In the genomic region with DNA sequence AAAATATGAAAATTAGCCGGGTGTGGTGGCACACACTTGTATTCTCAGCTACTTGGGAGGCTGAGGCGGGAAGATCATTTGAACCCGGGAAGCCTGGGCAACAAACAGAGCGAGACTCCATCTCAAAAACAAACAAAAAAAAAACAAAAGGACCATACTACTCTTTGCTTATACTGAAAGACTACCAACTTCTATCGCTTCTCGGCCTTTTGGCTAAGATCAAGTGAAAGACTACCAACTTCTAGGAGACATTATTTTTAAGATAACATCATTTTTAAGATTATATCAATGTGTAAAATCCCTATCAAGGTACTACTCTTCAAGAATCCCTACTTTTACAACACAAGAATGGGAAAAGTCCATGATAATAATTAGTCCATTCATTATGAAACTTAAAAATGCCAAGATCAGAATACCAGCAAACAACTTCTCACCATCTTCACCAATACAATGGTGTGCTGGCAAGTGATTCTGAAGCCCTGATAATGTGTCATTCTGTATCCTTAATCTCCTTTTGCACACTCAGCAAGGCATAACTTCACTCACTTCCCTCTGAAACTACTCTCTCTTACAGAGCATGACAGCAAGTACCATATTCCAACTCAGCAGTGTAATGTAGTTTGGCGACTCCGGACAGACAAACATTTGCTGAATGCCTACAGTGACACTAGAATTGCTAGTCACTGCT, we compare ENCODE assay signal across 8 cellular contexts. TPM values are rescaled to one million over a fixed set of nuclear protein-coding genes. Genes with fewer than 3 reads are reported as not detected.
DNase-seq lines count a peak whose midpoint lies in the region; ATAC-seq and TF ChIP-seq lines count a peak whose summit lies in the region.

No MANE protein-coding gene starts in this region.

- no peaks in the 10 kb centered on the region for H3K9me3 Mint-ChIP-seq in activated CD4-positive, alpha-beta memory T cell treated with anti-CD3 and anti-CD28 coated beads, Interleukin-2, amount 10 ng/mL, durations not matched to agents 7 days and 5 days

- no peak for TF ChIP-seq CTCF in mucosa of descending colon (IDR thresholded peaks at IDR 0.05)

- H3K4me3 Mint-ChIP-seq in activated CD4-positive, alpha-beta memory T cell treated with anti-CD3 and anti-CD28 coated beads, Interleukin-2, amount 10 ng/mL, durations not matched to agents 7 days and 5 days, result peak overlapping the region; percentile 100

- H3K9me3 ChIP-seq in iPS-18c (ENCODE audit: control insufficient read depth, insufficient read depth, low read length) (no peaks in the 10 kb centered on the region), mucosa of descending colon (no peaks in the 10 kb centered on the region)

- intact Hi-C loops in mucosa of descending colon (cut with DNase I, micrococcal nuclease), result no loop called here

- peaks cover 57% of the 10 kb centered on the region for H3K4me1 ChIP-seq in mucosa of descending colon (ENCODE audit: low read depth)

- peaks cover 77% of the 10 kb centered on the region for H3K4me1 Mint-ChIP-seq in activated CD4-positive, alpha-beta memory T cell treated with anti-CD3 and anti-CD28 coated beads, Interleukin-2, amount 10 ng/mL, durations not matched to agents 7 days and 5 days

- CTCF ChIA-PET in activated CD4-positive, alpha-beta memory T cell treated with anti-CD3 and anti-CD28 coated beads, Interleukin-2, amount 10 ng/mL, durations not matched to agents 7 days and 5 days (lab: Charles Lee), result interaction anchor here (1.3 to 11.9 kb wide), 3 partner anchors 22 to 121 kb away, joined by 3 to 395 read pairs (median 3); partner anchors contain the start of gene SPOCD1
- CTCF ChIA-PET in HEK293T (lab: Yijun Ruan, JAX), result no interaction called here

- H3K27ac ChIP-seq in substantia nigra (ENCODE audit: low read depth, low read length, poor library complexity, severe bottlenecking), result peak overlapping the region; percentile 93

- POLR2A ChIA-PET in activated CD4-positive, alpha-beta memory T cell treated with anti-CD3 and anti-CD28 coated beads, Interleukin-2, amount 10 ng/mL, durations not matched to agents 7 days and 5 days (lab: Charles Lee), result interaction anchor here (0.5 to 9.3 kb wide), 9 partner anchors 8 to 148 kb away, joined by 3 to 211 read pairs (median 8); no protein-coding TSS in a partner anchor
- POLR2A ChIA-PET in HEK293T (lab: Yijun Ruan, JAX), result interaction anchor here (0.8 to 2.7 kb wide), 3 partner anchors 9 to 10 kb away, joined by 3 to 19 read pairs (median 5); no protein-coding TSS in a partner anchor

- DNase-seq in activated effector memory CD4-positive, alpha-beta T cell treated with anti-CD3 and anti-CD28 coated beads, Interleukin-2, amount 50 U/mL, for 16 hours, result peak; percentile 62
- no peak for DNase-seq in activated effector memory CD4-positive, alpha-beta T cell treated with Interleukin-2 at 50 U/mL for 16 hours
- no peak for DNase-seq in activated CD4-positive, alpha-beta memory T cell treated with anti-CD3 and anti-CD28 coated beads, Interleukin-2, amount 10 ng/mL, durations not matched to agents 7 days and 5 days
- DNase-seq in substantia nigra (lab: John Stamatoyannopoulos, UW), result peak in 1 of 49 donors; percentile 19
- DNase-seq in mucosa of descending colon, result no peak
- no peak for DNase-seq in HEK293T (ENCODE audit: extremely low spot score)
- DNase-seq in activated CD4-positive, alpha-beta T cell treated with anti-CD3 and anti-CD28 coated beads for 48 hours, result no peak

- H3K27me3 Mint-ChIP-seq in activated CD4-positive, alpha-beta memory T cell treated with anti-CD3 and anti-CD28 coated beads, Interleukin-2, amount 10 ng/mL, durations not matched to agents 7 days and 5 days, result no peaks in the 10 kb centered on the region

- ATAC-seq in mucosa of descending colon, result no peak

- H3K36me3 Mint-ChIP-seq in activated CD4-positive, alpha-beta memory T cell treated with anti-CD3 and anti-CD28 coated beads, Interleukin-2, amount 10 ng/mL, durations not matched to agents 7 days and 5 days (ENCODE audit: low read depth), result peaks cover 40% of the 10 kb centered on the region

- H3K27ac Mint-ChIP-seq in activated CD4-positive, alpha-beta memory T cell treated with anti-CD3 and anti-CD28 coated beads, Interleukin-2, amount 10 ng/mL, durations not matched to agents 7 days and 5 days, result peak overlapping the region; percentile 95

- H3K36me3 ChIP-seq in mucosa of descending colon (ENCODE audit: low read depth), result no peaks in the 10 kb centered on the region

- H3K4me3 ChIP-seq in iPS-18c (ENCODE audit: insufficient read depth, low read depth, low read length) (peak overlapping the region; percentile 91), mucosa of descending colon (no peak overlapping the region)

TF ChIP-seq in HEK293T, 16 proteins besides CTCF, POLR2A, EP300 and RAD21:
- TF ChIP-seq HDGF (IDR thresholded peaks at IDR 0.05; ENCODE audit: borderline replicate concordance) (no peak), L3MBTL2 (conservative IDR thresholded peaks at IDR 0.05) (no peak), SUZ12 (IDR thresholded peaks at IDR 0.05) (no peak), ZNF384 (IDR thresholded peaks at IDR 0.05) (no peak), BHLHE40 (IDR thresholded peaks at IDR 0.05; ENCODE audit: borderline replicate concordance) (no peak), CTBP1 (IDR thresholded peaks at IDR 0.05; ENCODE audit: borderline replicate concordance) (no peak), FOXM1 (IDR thresholded peaks at IDR 0.05; ENCODE audit: borderline replicate concordance) (no peak), SP1 (IDR thresholded peaks at IDR 0.05) (no peak), FOXK2 (IDR thresholded peaks at IDR 0.05) (no peak), FOXA1 (IDR thresholded peaks at IDR 0.05) (no peak), NFRKB (IDR thresholded peaks at IDR 0.05) (no peak)

RNA-seq across cellular contexts. Expression of gene PTP4A2, which starts 1.7 kb away (rescaled TPM):
- total RNA-seq in activated CD4-positive, alpha-beta memory T cell treated with anti-CD3 and anti-CD28 coated beads, Interleukin-2, amount 10 ng/mL, durations not matched to agents 7 days and 5 days, result 100 to 1,000 TPM; 337 to 349 TPM
- 100 to 1,000 TPM; 211 to 307 (median 298) TPM for total RNA-seq in mucosa of descending colon
